In genomic region chr20:39632176-39632575, GRCh38 we compare ENCODE assay signal across 31 cellular contexts.
"Had no signal": no experiment of that assay in that cellular context is flagged by ENCODE, and none has a peak within 500 bp of the region (broad histone marks: within the 10 kb centered on the region; RNA-seq: fewer than 3 reads in every experiment).

No MANE protein-coding gene starts in this region.

- H3K4me3 ChIP-seq: cardiac muscle cell, colonic mucosa, gastroesophageal sphincter, heart right ventricle, hepatocyte had no signal

- H3K27me3 Mint-ChIP-seq: activated naive CD8-positive, alpha-beta T cell; T-helper 17 cell had no signal

- H2AFZ ChIP-seq: hepatocyte had no signal

- DNase-seq: activated B cell treated with CpG ODN at 0.5 μM for 24 hours; activated CD4-positive, alpha-beta T cell treated with anti-CD3 and anti-CD28 coated beads for 48 hours; activated CD4-positive, alpha-beta T cell treated with anti-CD3 and anti-CD28 coated beads, Interleukin-2, amount 50 U/mL, for 1 hour; activated CD4-positive, alpha-beta T cell treated with anti-CD3 and anti-CD28 coated beads, Interleukin-2, amount 50 U/mL, for 48 hours; activated CD8-positive, alpha-beta memory T cell treated with anti-CD3 and anti-CD28 coated beads for 24 hours; activated CD8-positive, alpha-beta T cell treated with anti-CD3 and anti-CD28 coated beads for 36 hours; activated effector memory CD4-positive, alpha-beta T cell treated with Interleukin-2 at 50 U/mL for 16 hours; activated gamma-delta T cell treated with Interleukin-2 at 50 U/mL for 16 hours; activated naive CD4-positive, alpha-beta T cell treated with anti-CD3 and anti-CD28 coated beads, Interleukin-2, amount 50 U/mL, for 16 hours; activated naive CD4-positive, alpha-beta T cell treated with Interleukin-2 at 50 U/mL for 16 hours; activated T-cell treated with anti-CD3 and anti-CD28 coated beads, Interleukin-2, amount 50 U/mL, for 4 hours; amniotic stem cell; anterior cingulate cortex; central memory CD4-positive, alpha-beta T cell; cerebellar nuclear complex; colonic mucosa; effector CD8-positive, alpha-beta T cell; foreskin melanocyte; heart right ventricle; T-helper 17 cell; T1000; WERI-Rb-1 had no signal

- H3K9me3 Mint-ChIP-seq: activated B cell treated with CpG ODN at 0.5 μM for 24 hours; activated CD8-positive, alpha-beta T cell treated with anti-CD3 and anti-CD28 coated beads for 36 hours; activated T-cell treated with anti-CD3 and anti-CD28 coated beads, Interleukin-2, amount 50 U/mL, for 4 hours; T-helper 2 cell treated with Interferon-gamma antibody and Interleukin-4, amounts not matched to agents 5 μg/mL and 100 μg/mL, for 36 hours had no signal

- H3K27me3 ChIP-seq: brain microvascular endothelial cell, cardiac muscle cell, colonic mucosa, gastroesophageal sphincter, hepatocyte had no signal

- FAIRE-seq: endometrium had no signal

- H3K36me3 Mint-ChIP-seq: activated naive CD8-positive, alpha-beta T cell had no signal

- H3K4me2 ChIP-seq: hepatocyte had no signal

- H3K79me2 ChIP-seq: hepatocyte had no signal

- H3K27ac ChIP-seq: brain microvascular endothelial cell, cardiac muscle cell, colonic mucosa, gastroesophageal sphincter, heart right ventricle, hepatocyte, WERI-Rb-1 had no signal

- H3K4me1 Mint-ChIP-seq: activated B cell treated with CpG ODN at 0.5 μM for 24 hours; activated T-helper 17 cell treated with anti-CD3 and anti-CD28 coated beads, Interleukin-2, amount 50 U/mL, for 72 hours; T-helper 17 cell had no signal

- H3K4me1 ChIP-seq: colonic mucosa, gastroesophageal sphincter, heart right ventricle had no signal

- ATAC-seq: activated CD4-positive, CD25-positive, alpha-beta regulatory T cell treated with anti-CD3 and anti-CD28 coated beads, Interleukin-2, amount 50 U/mL, for 24 hours; activated CD8-positive, alpha-beta T cell treated with anti-CD3 and anti-CD28 coated beads for 36 hours; activated T-cell treated with anti-CD3 and anti-CD28 coated beads, Interleukin-2, amount 50 U/mL, for 4 hours; activated T-helper 17 cell treated with anti-CD3 and anti-CD28 coated beads, Interleukin-2, amount 50 U/mL, for 72 hours; gastroesophageal sphincter; heart right ventricle; T-helper 17 cell had no signal

- H3K4me3 Mint-ChIP-seq: activated B cell treated with CpG ODN at 0.5 μM for 24 hours; activated CD8-positive, alpha-beta T cell treated with anti-CD3 and anti-CD28 coated beads for 36 hours; activated naive CD8-positive, alpha-beta T cell; activated T-cell treated with anti-CD3 and anti-CD28 coated beads, Interleukin-2, amount 50 U/mL, for 4 hours; activated T-helper 17 cell treated with anti-CD3 and anti-CD28 coated beads, Interleukin-2, amount 50 U/mL, for 72 hours; T-helper 17 cell; T-helper 2 cell treated with Interferon-gamma antibody and Interleukin-4, amounts not matched to agents 5 μg/mL and 100 μg/mL, for 36 hours had no signal

- H3K9me3 ChIP-seq: colonic mucosa, gastroesophageal sphincter, heart right ventricle had no signal

- H3K36me3 ChIP-seq: brain microvascular endothelial cell, cardiac muscle cell, colonic mucosa, gastroesophageal sphincter, heart right ventricle, WERI-Rb-1 had no signal

- H3K27ac Mint-ChIP-seq: activated B cell treated with CpG ODN at 0.5 μM for 24 hours; activated CD8-positive, alpha-beta T cell treated with anti-CD3 and anti-CD28 coated beads for 36 hours; activated naive CD8-positive, alpha-beta T cell; activated T-helper 17 cell treated with anti-CD3 and anti-CD28 coated beads, Interleukin-2, amount 50 U/mL, for 72 hours; T-helper 17 cell; T-helper 2 cell treated with Interferon-gamma antibody and Interleukin-4, amounts not matched to agents 5 μg/mL and 100 μg/mL, for 36 hours had no signal
